Comparison of ENCODE assay signal across 15 cellular contexts in genomic region chr14:68748691-68749090, GRCh38. TPM values are rescaled to one million over a fixed set of nuclear protein-coding genes. Genes with fewer than 3 reads are reported as not detected.
DNase-seq lines count a peak whose midpoint lies in the region; ATAC-seq, FAIRE-seq and TF ChIP-seq lines count a peak whose summit lies in the region.
"Had no signal": no experiment of that assay in that cellular context is flagged by ENCODE, and none has a peak within 500 bp of the region (broad histone marks: within the 10 kb centered on the region; RNA-seq: fewer than 3 reads in every experiment).

No MANE protein-coding gene starts in this region.

- TF ChIP-seq RAD21 in K562 (CRISPR knock-in tag; conservative IDR thresholded peaks at IDR 0.05 in 1 of 2, IDR thresholded peaks at IDR 0.05 in 1 of 2): no peak

- no peak overlapping the region for H4K8ac ChIP-seq in mesendoderm (ENCODE audit: low read depth, low read length)

- no peak overlapping the region for H3K23ac ChIP-seq in mesendoderm (ENCODE audit: low read length)

- H3K36me3 Mint-ChIP-seq in type B pancreatic cell: no peaks in the 10 kb centered on the region
- H3K36me3 Mint-ChIP-seq: CD8-positive, alpha-beta T cell had no signal

- H3K79me1 ChIP-seq in mesendoderm (ENCODE audit: low read length): no peaks in the 10 kb centered on the region

- no peak overlapping the region for H2BK15ac ChIP-seq in mesendoderm (replicated peaks; ENCODE audit: low read depth)

- DNase-seq in HTR-8/SVneo (ENCODE audit: insufficient read length, low spot score): no peak
- DNase-seq in K562 (ENCODE audit: extremely low read depth in 1 of 4, low spot score in 3 of 4): no peak
- peak; percentile 60 for DNase-seq in mesendoderm
- no peak for DNase-seq in type B pancreatic cell (ENCODE audit: extremely low spot score, unreplicated experiment)
- no peak for DNase-seq in Ammon's horn (ENCODE audit: low spot score)
- DNase-seq in NCI-H1930 (lab: John Stamatoyannopoulos, UW): no peak
- DNase-seq in retina: no peak
- DNase-seq: BE2C; CD8-positive, alpha-beta T cell; GOT3; NCI-H1105 treated with DMSO at 0.1 percent for 48 hours; NCI-H187; NCI-H446 had no signal

- peak overlapping the region; percentile 87 for H2AFZ ChIP-seq in K562 (ENCODE audit: low read depth, low read length)

- no peaks in the 10 kb centered on the region for H3K9me3 Mint-ChIP-seq in type B pancreatic cell
- H3K9me3 Mint-ChIP-seq: CD8-positive, alpha-beta T cell had no signal

- peak overlapping the region; percentile 67 for H3K27ac Mint-ChIP-seq in type B pancreatic cell
- H3K27ac Mint-ChIP-seq: CD8-positive, alpha-beta T cell had no signal

- in situ Hi-C loops in K562 (cut with MboI): no loop called here

- FAIRE-seq in HTR-8/SVneo (lab: Jason Lieb, UNC) (peak; percentile 89), K562 (lab: Jason Lieb, UNC) (peak; percentile 23)

- no peak overlapping the region for H2BK5ac ChIP-seq in mesendoderm (ENCODE audit: low read length)

- H3K18ac ChIP-seq in mesendoderm (ENCODE audit: low read length): no peak overlapping the region

- no peak overlapping the region for H3K4me3 ChIP-seq in K562
- H3K4me3 ChIP-seq in mesendoderm (ENCODE audit: low read length): no peak overlapping the region

- POLR2A ChIA-PET in K562 (lab: Yijun Ruan, JAX): interaction anchor here (0.5 to 2.7 kb wide), 6 partner anchors 16 to 41 kb away, joined by 3 to 12 read pairs (median 3); no protein-coding TSS in a partner anchor

- H3K36me3 ChIP-seq in K562 (ENCODE audit: control insufficient read depth, insufficient read depth, low read length) (no peaks in the 10 kb centered on the region), mesendoderm (ENCODE audit: control insufficient read depth, insufficient read depth, low read length) (no peaks in the 10 kb centered on the region)
- H3K36me3 ChIP-seq: BE2C had no signal

- no peak overlapping the region for H3K4ac ChIP-seq in mesendoderm (ENCODE audit: low read depth, low read length)

- no TSS peak for BruUV-seq in K562 (replicated peaks; lab: Mats Ljungman, UMichigan)

- ATAC-seq in K562: peak; percentile 15
- ATAC-seq: CD8-positive, alpha-beta T cell; Panc1; Right ventricle myocardium inferior had no signal

- CTCF ChIA-PET in K562 (lab: Yijun Ruan, JAX; ENCODE audit: low intra/inter-chr PET ratio): no interaction called here

- H2BK120ac ChIP-seq in mesendoderm (ENCODE audit: low read depth, low read length): no peak overlapping the region

- H3K27me3 Mint-ChIP-seq in type B pancreatic cell: no peaks in the 10 kb centered on the region

- TF ChIP-seq POLR2A in K562 (conservative IDR thresholded peaks at IDR 0.05): no peak

- H3K79me2 ChIP-seq in K562 (ENCODE audit: control insufficient read depth, insufficient read depth, low read length) (no peaks in the 10 kb centered on the region), mesendoderm (ENCODE audit: control insufficient read depth, insufficient read depth, low read length) (no peaks in the 10 kb centered on the region)

- no peaks in the 10 kb centered on the region for H4K20me1 ChIP-seq in K562 (replicated peaks; ENCODE audit: control insufficient read depth, insufficient read depth, low read length)

- no peaks in the 10 kb centered on the region for H3K9me3 ChIP-seq in K562 (replicated peaks; ENCODE audit: control insufficient read depth, insufficient read depth, low read depth, low read length)
- H3K9me3 ChIP-seq: BE2C had no signal

- no peak overlapping the region for H4K5ac ChIP-seq in mesendoderm (ENCODE audit: low read length)

- intact Hi-C loops in K562 (cut with micrococcal nuclease): loop anchor here (5.0 kb wide), 1 partner anchor 39 kb away; no protein-coding TSS in a partner anchor

- H3K9me1 ChIP-seq in K562 (ENCODE audit: control insufficient read depth, insufficient read depth, low read length): no peaks in the 10 kb centered on the region

- H3K4me2 ChIP-seq in K562 (ENCODE audit: insufficient read depth, low read length) (peak overlapping the region; percentile 43; the same call in 1 of the 2 replicates), mesendoderm (ENCODE audit: low read length) (no peak overlapping the region)

- H3K27ac ChIP-seq in K562 (ENCODE audit: extremely low read depth, low read depth, low read length) (no peak overlapping the region; the same call in 1 of the 3 replicates), mesendoderm (ENCODE audit: low read depth, low read length) (no peak overlapping the region)

- no peak for TF ChIP-seq CTCF in K562 (IDR thresholded peaks at IDR 0.05 in 2 of 3, conservative IDR thresholded peaks at IDR 0.05 in 1 of 3; ENCODE audit: insufficient read depth in 2 of 3, low read depth in 1 of 3, low read length in 3 of 3)
- TF ChIP-seq CTCF in type B pancreatic cell (conservative IDR thresholded peaks at IDR 0.05): no peak

- no peak overlapping the region for H3K56ac ChIP-seq in mesendoderm (ENCODE audit: low read length)

- TF ChIP-seq EP300 in K562 (IDR thresholded peaks at IDR 0.05; ENCODE audit: low read length): no peak

- peaks cover 28% of the 10 kb centered on the region for H3K4me1 Mint-ChIP-seq in type B pancreatic cell (ENCODE audit: unreplicated experiment)

- H3K27me3 ChIP-seq in K562 (ENCODE audit: control insufficient read depth in 2 of 2, insufficient read depth in 2 of 2, low read length in 2 of 2) (no peaks in the 10 kb centered on the region), mesendoderm (ENCODE audit: insufficient read depth, low read length, poor library complexity) (no peaks in the 10 kb centered on the region)
- H3K27me3 ChIP-seq: BE2C had no signal

- WGBS in K562 (ENCODE audit: insufficient coverage, low coverage, missing lambda C conversion rate): 91% methylated on average over 5 of the region's 5 CpGs
- no CpG with 5 or more reads among the region's 5 CpGs for WGBS in mesendoderm (ENCODE audit: extremely low coverage, insufficient coverage, low lambda C conversion rate)

- H3K9ac ChIP-seq in K562 (ENCODE audit: insufficient read depth in 1 of 2, low read depth in 2 of 2, low read length in 2 of 2) (peak overlapping the region; percentile 6 to 42; a peak in 3 of 4 replicates), mesendoderm (ENCODE audit: low read length) (no peak overlapping the region)

- no peak overlapping the region for H3K4me3 Mint-ChIP-seq in type B pancreatic cell
- H3K4me3 Mint-ChIP-seq: CD8-positive, alpha-beta T cell had no signal

- H3K4me1 ChIP-seq in K562 (replicated peaks in 1 of 2; ENCODE audit: control insufficient read depth in 2 of 2, insufficient read depth in 2 of 2, low read length in 2 of 2): peaks cover 6 to 43% of the 10 kb centered on the region in 2 experiments; a peak in 4 of 5 replicates
- no peaks in the 10 kb centered on the region for H3K4me1 ChIP-seq in mesendoderm (ENCODE audit: control insufficient read depth, low read depth, low read length)
- H3K4me1 ChIP-seq: BE2C had no signal

- no peak overlapping the region for H2AK5ac ChIP-seq in mesendoderm (ENCODE audit: low read length)

TF ChIP-seq in K562, 482 proteins besides CTCF, POLR2A, EP300 and RAD21:
- no peak for TF ChIP-seq FOXA1 (IDR thresholded peaks at IDR 0.05; ENCODE audit: borderline replicate concordance)
- no peak for TF ChIP-seq RBM34 (IDR thresholded peaks at IDR 0.05; ENCODE audit: borderline replicate concordance, insufficient read depth, low read length)
- TF ChIP-seq POU5F1 (IDR thresholded peaks at IDR 0.05; ENCODE audit: borderline replicate concordance, low read depth, low read length, partially characterized antibody): no peak
- 0 out of 2 replicates have a peak, but pooled peaks have one; percentile 1 for TF ChIP-seq DMBX1 (CRISPR knock-in tag; IDR thresholded peaks at IDR 0.05; ENCODE audit: borderline replicate concordance)
- TF ChIP-seq ZFPM2 (CRISPR knock-in tag; IDR thresholded peaks at IDR 0.05): no peak
- no peak for TF ChIP-seq ZNF707 (CRISPR knock-in tag; conservative IDR thresholded peaks at IDR 0.05)
- 0 out of 2 replicates have a peak, but pooled peaks have one; percentile 27 for TF ChIP-seq ETV5 (CRISPR knock-in tag; IDR thresholded peaks at IDR 0.05; ENCODE audit: low read depth)

RNA-seq across cellular contexts. Expression of gene ZFP36L1, which starts 44.2 kb away (rescaled TPM):
- total RNA-seq in K562 (2011; cell fraction: chromatin; rRNA removed; ENCODE audit: low replicate concordance): 11.8 and 14.3 TPM in 2 replicates
- 10.0 and 12.0 TPM in 2 replicates for total RNA-seq in K562 (2011; cell fraction: nucleolus; rRNA removed)
- total RNA-seq in K562 (2011; cell fraction: nucleoplasm; rRNA removed): 10.0 and 20.1 TPM in 2 replicates
- total RNA-seq in K562 (2014; rRNA removed) (5.3 and 6.2 TPM in 2 replicates), K562 (2014; rRNA removed; fragmentation: Illumina TruSeq; extraction: Trizol) (3.2 and 4.0 TPM in 2 replicates), K562 (2015; rRNA removed; fragmentation: Illumina TruSeq; extraction: Trizol) (3.7 and 3.8 TPM in 2 replicates), K562 (2021) (26.6 and 27.2 TPM in 2 replicates), type B pancreatic cell (ENCODE audit: low replicate concordance) (457 and 564 TPM in 2 replicates)
- polyA plus RNA-seq in K562 (2011; rRNA removed) (3.7 and 6.6 TPM in 2 replicates), K562 (2014; fragmentation: Illumina TruSeq; extraction: Trizol) (13.7 and 15.5 TPM in 2 replicates), K562 (2014; fragmentation: Nextera tagmentation; extraction: Ambion mirVana) (1 to 10 TPM; 1.3 to 3.2 TPM), K562 (2014; rRNA removed) (11.1 and 11.7 TPM in 2 replicates)
- polyA plus RNA-seq in K562 (2011; cell fraction: cytosol; rRNA removed): 10.0 and 19.9 TPM in 2 replicates
- polyA plus RNA-seq in K562 (2011; cell fraction: nucleus; rRNA removed): 14.4 and 33.2 TPM in 2 replicates
- 9.5 and 18.5 TPM in 2 replicates for polyA plus RNA-seq in K562 (2012)
- 3.1 TPM in 2 replicates for polyA minus RNA-seq in K562 (2011; rRNA and poly(A)+ RNA removed)
- 15.1 and 34.9 TPM in 2 replicates for polyA minus RNA-seq in K562 (2011; cell fraction: cytosol; rRNA and poly(A)+ RNA removed)
- 9.0 and 10.3 TPM in 2 replicates for polyA minus RNA-seq in K562 (2011; cell fraction: nucleus; rRNA and poly(A)+ RNA removed)
- polyA plus RNA-seq in mesendoderm (2013, experiment 1 of 2): 81.7 TPM
- polyA plus RNA-seq in mesendoderm (2013, experiment 2 of 2): 85.1 TPM

Comparison
In these comparisons a context has a peak if more than half of its experiments do, and no peak if none do; other contexts are left out.
1. RNA of gene ZFP36L1, which starts 44.2 kb away (total RNA-seq): 457 to 564 TPM in type B pancreatic cell; 3.2 to 27.2 TPM in K562; every median in the first group is over 10 times any median in the second.